Comparison of ENCODE assay signal across 8 cellular contexts in genomic region chr19:44051654-44052402, GRCh38. TPM values are rescaled to one million over a fixed set of nuclear protein-coding genes. Genes with fewer than 3 reads are reported as not detected.
DNase-seq lines count a peak whose midpoint lies in the region; ATAC-seq and TF ChIP-seq lines count a peak whose summit lies in the region.

ZNF223 (plus strand) TSS chr19:44052036; CDS start chr19:44055177, 3,141 bp downstream.

- H3K9me3 ChIP-seq in cardiac muscle cell (ENCODE audit: low read depth) (no peaks in the 10 kb centered on the region), thoracic aorta (no peaks in the 10 kb centered on the region)

- no peaks in the 10 kb centered on the region for H3K36me3 ChIP-seq in cardiac muscle cell
- H3K36me3 ChIP-seq in thoracic aorta, result peaks cover 15% of the 10 kb centered on the region

- H3K4me3 ChIP-seq in cardiac muscle cell (peak within 1 kb of the TSS; percentile 60), thoracic aorta (peak within 1 kb of the TSS; percentile 76)

- H3K27me3 ChIP-seq in cardiac muscle cell (peaks cover 11% of the 10 kb centered on the region), thoracic aorta (replicated peaks; ENCODE audit: insufficient read depth) (no peaks in the 10 kb centered on the region)

- H3K4me1 ChIP-seq in cardiac muscle cell (ENCODE audit: low read depth), result no peaks in the 10 kb centered on the region
- peaks cover 5 to 16% of the 10 kb centered on the region in 2 donors for H3K4me1 ChIP-seq in thoracic aorta (ENCODE audit: control insufficient read depth in 1 of 2, low read depth in 2 of 2)

- peak; percentile 99 for DNase-seq in AG08395 (ENCODE audit: low spot score)
- peak; percentile 98 for DNase-seq in NCI-H1105 treated with DMSO at 0.1 percent for 48 hours (lab: John Stamatoyannopoulos, UW)
- peak; percentile 10 to 49 (median 24) for DNase-seq in T-helper 1 cell
- peak; percentile 32 to 99 (median 94) for DNase-seq in amygdala (lab: John Stamatoyannopoulos, UW)
- DNase-seq in cardiac muscle cell (ENCODE audit: low read depth in 1 of 2, low spot score in 1 of 2), result peak; percentile 95 to 96
- peak; percentile 65 for DNase-seq in omental fat pad (ENCODE audit: low spot score)
- peak; percentile 80 for DNase-seq in thoracic aorta (ENCODE audit: low spot score)

- ATAC-seq in GM19397 (IDR thresholded peaks at IDR 0.05; ENCODE audit: unreplicated experiment) (peak; percentile 55), omental fat pad (ENCODE audit: low FRiP score) (peak; percentile 100), thoracic aorta (ENCODE audit: insufficient number of reproducible peaks, low FRiP score, low read depth) (peak; percentile 91)

- H3K27ac ChIP-seq in cardiac muscle cell (peak within 1 kb of the TSS; percentile 68), thoracic aorta (peak within 1 kb of the TSS; percentile 55 to 56)

- TF ChIP-seq CTCF in cardiac muscle cell (IDR thresholded peaks at IDR 0.05; ENCODE audit: low read depth, low read length) (no peak), omental fat pad (IDR thresholded peaks at IDR 0.05) (no peak), thoracic aorta (IDR thresholded peaks at IDR 0.05) (no peak)

RNA-seq across cellular contexts. Expression of gene ZNF223, which starts in this region (rescaled TPM):
- 7.5 and 7.6 TPM in 2 replicates for total RNA-seq in cardiac muscle cell
- polyA plus RNA-seq in cardiac muscle cell, result 5.1 and 8.1 TPM in 2 replicates
- 1 to 10 TPM; 2.8 to 4.7 (median 3.1) TPM for total RNA-seq in omental fat pad
- 1 to 10 TPM; 2.0 to 6.6 TPM for total RNA-seq in thoracic aorta

Comparison
In these comparisons a context has a peak if more than half of its experiments do, and no peak if none do; other contexts are left out.
1. Peak in every context shown above with its lines: DNase-seq, ATAC-seq, H3K4me3 ChIP-seq and H3K27ac ChIP-seq.
2. DNase-seq: peak in every context shown above with its lines; median percentile 99 in AG08395; 98 in NCI-H1105 treated with DMSO at 0.1 percent for 48 hours; 96 in cardiac muscle cell; 94 in amygdala; 80 in thoracic aorta; 65 in omental fat pad; 24 in T-helper 1 cell.